8 cellular contexts compared by ENCODE assay signal in the genomic region with DNA sequence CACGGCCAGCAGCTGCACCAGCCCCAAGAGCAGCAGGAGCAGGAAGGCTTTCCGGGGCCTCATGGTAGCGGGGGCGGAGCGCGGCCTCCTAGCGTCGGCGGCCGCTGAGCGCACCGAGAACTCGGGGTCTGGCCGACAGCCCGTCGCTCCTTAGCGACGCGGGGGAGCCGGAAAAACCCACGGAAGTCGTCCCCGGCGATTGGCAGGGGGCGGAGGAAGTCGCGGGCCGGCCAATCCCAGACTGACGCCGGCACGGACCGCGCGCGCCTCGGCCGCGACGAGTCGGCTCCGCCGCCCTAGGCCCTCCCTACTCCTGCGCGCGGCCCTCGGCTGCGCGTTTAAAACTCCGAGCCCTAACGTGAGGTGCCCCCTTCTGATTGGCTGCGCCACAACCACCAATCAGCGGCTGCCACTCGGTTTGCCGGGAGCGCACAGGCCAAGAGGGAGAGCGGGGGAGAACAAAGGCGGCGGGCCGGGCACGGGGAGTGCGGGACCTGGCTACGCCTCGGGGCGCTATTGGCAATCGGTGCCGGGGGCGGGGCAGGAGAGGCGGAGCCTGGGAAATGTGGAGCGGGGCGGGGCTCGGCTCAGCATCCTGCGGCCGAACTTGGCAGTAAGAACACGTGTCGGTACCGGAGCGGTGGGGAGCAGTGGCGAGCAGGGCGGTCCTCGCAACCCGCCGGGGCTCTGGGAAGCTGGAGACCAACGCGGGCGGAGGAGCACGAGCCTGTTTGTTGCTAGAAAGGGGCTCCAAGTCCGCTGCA.
A peak's percentile ranks its signal among the peaks of the same experiment; 100 is the strongest.
DNase-seq lines count a peak whose midpoint lies in the region; ATAC-seq and TF ChIP-seq lines count a peak whose summit lies in the region.

PDIA4 (minus strand) TSS at position 160 of the 764 bp plus-strand sequence; CDS start at position 63, 97 bp downstream.

- TF ChIP-seq CTCF in MM.1S (IDR thresholded peaks at IDR 0.05; ENCODE audit: low read length) (peak; percentile 17), nephron progenitor cell (IDR thresholded peaks at IDR 0.05) (no peak)

- peaks cover 45% of the 10 kb centered on the region for H3K79me2 ChIP-seq in MM.1S (ENCODE audit: low read length)

- H3K9me3 ChIP-seq in HAP-1, result no peaks in the 10 kb centered on the region
- no peaks in the 10 kb centered on the region for H3K9me3 ChIP-seq in MM.1S (replicated peaks; ENCODE audit: insufficient read depth, low read length)

- peaks cover 42% of the 10 kb centered on the region for H3K4me1 Mint-ChIP-seq in nephron progenitor cell
- peaks cover 41% of the 10 kb centered on the region for H3K4me1 Mint-ChIP-seq in stimulated activated naive CD8-positive, alpha-beta T cell treated with anti-CD3 and anti-CD28 coated beads, Interleukin-15, amount 100 ng/mL, for 72 hours

- H3K9ac ChIP-seq in MM.1S (ENCODE audit: low read length), result peak within 1 kb of the TSS; percentile 92

- peaks cover 5% of the 10 kb centered on the region for H3K27me3 Mint-ChIP-seq in nephron progenitor cell (ENCODE audit: low read depth, poor library complexity)
- H3K27me3 Mint-ChIP-seq in stimulated activated naive CD8-positive, alpha-beta T cell treated with anti-CD3 and anti-CD28 coated beads, Interleukin-15, amount 100 ng/mL, for 72 hours, result no peaks in the 10 kb centered on the region

- H3K36me3 Mint-ChIP-seq in nephron progenitor cell (ENCODE audit: low read depth), result peaks cover 12% of the 10 kb centered on the region

- H3K4me3 ChIP-seq in HAP-1 (peak within 1 kb of the TSS; percentile 79), MM.1S (ENCODE audit: low read length) (peak within 1 kb of the TSS; percentile 82)

- in situ Hi-C loops in HAP-1 (cut with MboI; ENCODE audit: low sequenced_read_pairs), result no loop called here

- H3K4me3 Mint-ChIP-seq in nephron progenitor cell, result peak within 1 kb of the TSS; percentile 97
- peak within 1 kb of the TSS; percentile 86 to 96 for H3K4me3 Mint-ChIP-seq in stimulated activated naive CD8-positive, alpha-beta T cell treated with anti-CD3 and anti-CD28 coated beads, Interleukin-15, amount 100 ng/mL, for 72 hours

- H4K20me1 ChIP-seq in MM.1S (ENCODE audit: insufficient read depth, low read length), result no peaks in the 10 kb centered on the region

- no peaks in the 10 kb centered on the region for H3K9me2 ChIP-seq in MM.1S (replicated peaks; ENCODE audit: insufficient read depth, low read length)

- ATAC-seq in stimulated activated naive CD8-positive, alpha-beta T cell treated with anti-CD3 and anti-CD28 coated beads, Interleukin-15, amount 100 ng/mL, for 72 hours, result peak; percentile 94

- peaks cover 11% of the 10 kb centered on the region for H3K36me3 ChIP-seq in HAP-1 (replicated peaks)
- no peaks in the 10 kb centered on the region for H3K36me3 ChIP-seq in MM.1S (replicated peaks; ENCODE audit: insufficient read depth, low read length)

- H3K9me3 Mint-ChIP-seq in nephron progenitor cell, result peaks cover 21% of the 10 kb centered on the region
- no peaks in the 10 kb centered on the region for H3K9me3 Mint-ChIP-seq in stimulated activated naive CD8-positive, alpha-beta T cell treated with anti-CD3 and anti-CD28 coated beads, Interleukin-15, amount 100 ng/mL, for 72 hours

- peaks cover 23% of the 10 kb centered on the region for H3F3A ChIP-seq in MM.1S (ENCODE audit: insufficient read depth, low read length)

- H2AFZ ChIP-seq in MM.1S (ENCODE audit: low read length), result peak within 1 kb of the TSS; percentile 77

- peak within 1 kb of the TSS; percentile 80 for H3K27ac ChIP-seq in MM.1S (ENCODE audit: low read length)

- no peaks in the 10 kb centered on the region for H3K27me3 ChIP-seq in HAP-1 (ENCODE audit: low read depth)
- no peaks in the 10 kb centered on the region for H3K27me3 ChIP-seq in MM.1S (replicated peaks; ENCODE audit: insufficient read depth, low read length)

- DNase-seq in GDM1 (lab: John Stamatoyannopoulos, UW) (peak; percentile 99), HAP-1 (ENCODE audit: low spot score in 2 of 2) (peak; percentile 98 to 100), MM.1S (peak; percentile 100), SIG-M5 (lab: John Stamatoyannopoulos, UW) (peak; percentile 90), activated gamma-delta T cell (lab: John Stamatoyannopoulos, UW) (peak; percentile 99), fibroblast of the conjunctiva (ENCODE audit: low read depth) (peak; percentile 98), nephron progenitor cell (peak; percentile 100)
- DNase-seq in stimulated activated naive CD8-positive, alpha-beta T cell treated with anti-CD3 and anti-CD28 coated beads, Interleukin-15, amount 100 ng/mL, for 72 hours, result peak; percentile 100

- H3K4me2 ChIP-seq in MM.1S (ENCODE audit: low read depth, low read length), result peak within 1 kb of the TSS; percentile 71

- H3K4me1 ChIP-seq in HAP-1 (peaks cover 4% of the 10 kb centered on the region), MM.1S (ENCODE audit: low read length) (peaks cover 9% of the 10 kb centered on the region; the same call in 1 of the 2 replicates)

- H3K27ac Mint-ChIP-seq in nephron progenitor cell, result peak within 1 kb of the TSS; percentile 96
- H3K27ac Mint-ChIP-seq in stimulated activated naive CD8-positive, alpha-beta T cell treated with anti-CD3 and anti-CD28 coated beads, Interleukin-15, amount 100 ng/mL, for 72 hours, result peak within 1 kb of the TSS; percentile 94 to 97

Comparison
In these comparisons a context has a peak if more than half of its experiments do, and no peak if none do; other contexts are left out.
1. Peak in every context shown above with its lines: DNase-seq, ATAC-seq, H3K4me3 ChIP-seq and H3K27ac ChIP-seq.